8 cellular contexts compared by ENCODE assay signal in genomic region chr10:68406111-68406814, GRCh38. TPM values are rescaled to one million over a fixed set of nuclear protein-coding genes. Genes with fewer than 3 reads are reported as not detected.
A peak's percentile ranks its signal among the peaks of the same experiment; 100 is the strongest.
DNase-seq lines count a peak whose midpoint lies in the region; ATAC-seq and TF ChIP-seq lines count a peak whose summit lies in the region.

No MANE protein-coding gene starts in this region.

- no peaks in the 10 kb centered on the region for H3K9me3 ChIP-seq in ectodermal cell (ENCODE audit: control insufficient read depth, low read length)

- H3K27ac ChIP-seq in ectodermal cell (ENCODE audit: insufficient read depth, low read depth, low read length, poor library complexity, severe bottlenecking): peak overlapping the region; percentile 90

- ATAC-seq in HG02642 (IDR thresholded peaks at IDR 0.05; ENCODE audit: poor library complexity, unreplicated experiment): peak; percentile 43

- DNase-seq in activated T-cell treated with anti-CD3 and anti-CD28 coated beads for 1 hour (ENCODE audit: low read depth) (peak; percentile 1), NCI-H1092 (lab: John Stamatoyannopoulos, UW) (peak; percentile 21), lower leg skin (ENCODE audit: low spot score in 2 of 2) (peak; percentile 16 to 86)
- DNase-seq in activated T-cell treated with anti-CD3 and anti-CD28 coated beads, Interleukin-2, amount 50 U/mL, for 1 hour: no peak
- peak; percentile 8 for DNase-seq in activated CD4-positive, alpha-beta T cell treated with anti-CD3 and anti-CD28 coated beads for 1 hour
- peak; percentile 15 for DNase-seq in stimulated activated CD8-positive, alpha-beta memory T cell treated with anti-CD3 and anti-CD28 coated beads, Interleukin-15, amount 100 ng/mL, for 24 hours (ENCODE audit: low read depth)

- WGBS in ectodermal cell, 2 experiments: 2% methylated on average over 38 of the region's 38 CpGs
- 0 to 1% methylated on average over 29 to 33 of the region's 38 CpGs for WGBS in lower leg skin, 2 donors

- peaks cover 5% of the 10 kb centered on the region for H3K4me1 ChIP-seq in ectodermal cell (ENCODE audit: control insufficient read depth, insufficient read depth, low read length)

- intact Hi-C loops in lower leg skin (cut with DNase I; ENCODE audit: low total_unique reads): no loop called here

- peaks cover 3% of the 10 kb centered on the region for H3K36me3 ChIP-seq in ectodermal cell (ENCODE audit: control insufficient read depth, insufficient read depth, low read length)

- peak overlapping the region; percentile 97 for H3K4me3 ChIP-seq in ectodermal cell (ENCODE audit: insufficient read depth, low read depth, low read length)
- peak overlapping the region; percentile 98 for H3K4me3 ChIP-seq in lower leg skin (ENCODE audit: low read depth, poor library complexity, severe bottlenecking)

- TF ChIP-seq POLR2A in lower leg skin (IDR thresholded peaks at IDR 0.05): no peak

- TF ChIP-seq CTCF in lower leg skin (IDR thresholded peaks at IDR 0.05): no peak

- H3K27me3 ChIP-seq in ectodermal cell (ENCODE audit: control insufficient read depth, insufficient read depth, low read length, poor library complexity, severe bottlenecking): no peaks in the 10 kb centered on the region

RNA-seq across cellular contexts. Expression of gene RUFY2, which starts 0.8 kb away (rescaled TPM):
- polyA plus RNA-seq in ectodermal cell (2013, experiment 1 of 4): 20.4 TPM
- 21.5 TPM for polyA plus RNA-seq in ectodermal cell (2013, experiment 2 of 4)
- polyA plus RNA-seq in ectodermal cell (2013, experiment 3 of 4): 16.8 TPM
- polyA plus RNA-seq in ectodermal cell (2013, experiment 4 of 4): 16.3 TPM
- total RNA-seq in lower leg skin: 10 to 100 TPM; 18.0 to 49.6 (median 23.5) TPM
